ENCODE assay signal across 1 cellular context in the genomic region with DNA sequence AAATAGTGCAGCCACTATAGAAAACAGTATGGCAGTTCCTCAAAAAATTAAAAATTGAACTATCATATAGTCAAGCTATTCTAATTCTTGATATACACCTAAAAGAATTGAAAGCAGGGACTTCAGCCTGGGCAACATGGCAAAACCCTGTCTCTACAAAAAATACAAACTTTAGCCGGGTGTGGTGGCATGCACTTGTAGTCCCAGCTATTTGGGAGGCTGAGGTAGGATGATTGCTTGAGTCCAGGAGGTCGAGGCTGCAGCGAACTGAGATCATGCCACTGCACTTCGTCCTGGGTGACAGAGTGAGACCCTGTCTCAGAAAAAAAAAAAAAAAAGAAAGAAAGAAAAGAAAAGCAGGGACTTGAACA.
TF ChIP-seq lines count a peak whose summit lies in the region.

No MANE protein-coding gene starts in this region.

TF ChIP-seq in liver, 16 proteins besides CTCF, POLR2A, EP300 and RAD21 (continued from another document):
- TF ChIP-seq, protein P1, sequence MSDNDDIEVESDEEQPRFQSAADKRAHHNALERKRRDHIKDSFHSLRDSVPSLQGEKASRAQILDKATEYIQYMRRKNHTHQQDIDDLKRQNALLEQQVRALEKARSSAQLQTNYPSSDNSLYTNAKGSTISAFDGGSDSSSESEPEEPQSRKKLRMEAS (IDR thresholded peaks at IDR 0.05) = no peak
- TF ChIP-seq, protein P2, sequence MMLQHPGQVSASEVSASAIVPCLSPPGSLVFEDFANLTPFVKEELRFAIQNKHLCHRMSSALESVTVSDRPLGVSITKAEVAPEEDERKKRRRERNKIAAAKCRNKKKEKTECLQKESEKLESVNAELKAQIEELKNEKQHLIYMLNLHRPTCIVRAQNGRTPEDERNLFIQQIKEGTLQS (IDR thresholded peaks at IDR 0.05) = no peak
- TF ChIP-seq, protein P3, sequence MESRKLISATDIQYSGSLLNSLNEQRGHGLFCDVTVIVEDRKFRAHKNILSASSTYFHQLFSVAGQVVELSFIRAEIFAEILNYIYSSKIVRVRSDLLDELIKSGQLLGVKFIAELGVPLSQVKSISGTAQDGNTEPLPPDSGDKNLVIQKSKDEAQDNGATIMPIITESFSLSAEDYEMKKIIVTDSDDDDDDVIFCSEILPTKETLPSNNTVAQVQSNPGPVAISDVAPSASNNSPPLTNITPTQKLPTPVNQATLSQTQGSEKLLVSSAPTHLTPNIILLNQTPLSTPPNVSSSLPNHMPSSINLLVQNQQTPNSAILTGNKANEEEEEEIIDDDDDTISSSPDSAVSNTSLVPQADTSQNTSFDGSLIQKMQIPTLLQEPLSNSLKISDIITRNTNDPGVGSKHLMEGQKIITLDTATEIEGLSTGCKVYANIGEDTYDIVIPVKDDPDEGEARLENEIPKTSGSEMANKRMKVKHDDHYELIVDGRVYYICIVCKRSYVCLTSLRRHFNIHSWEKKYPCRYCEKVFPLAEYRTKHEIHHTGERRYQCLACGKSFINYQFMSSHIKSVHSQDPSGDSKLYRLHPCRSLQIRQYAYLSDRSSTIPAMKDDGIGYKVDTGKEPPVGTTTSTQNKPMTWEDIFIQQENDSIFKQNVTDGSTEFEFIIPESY (IDR thresholded peaks at IDR 0.05) = no peak
- TF ChIP-seq, protein P4, sequence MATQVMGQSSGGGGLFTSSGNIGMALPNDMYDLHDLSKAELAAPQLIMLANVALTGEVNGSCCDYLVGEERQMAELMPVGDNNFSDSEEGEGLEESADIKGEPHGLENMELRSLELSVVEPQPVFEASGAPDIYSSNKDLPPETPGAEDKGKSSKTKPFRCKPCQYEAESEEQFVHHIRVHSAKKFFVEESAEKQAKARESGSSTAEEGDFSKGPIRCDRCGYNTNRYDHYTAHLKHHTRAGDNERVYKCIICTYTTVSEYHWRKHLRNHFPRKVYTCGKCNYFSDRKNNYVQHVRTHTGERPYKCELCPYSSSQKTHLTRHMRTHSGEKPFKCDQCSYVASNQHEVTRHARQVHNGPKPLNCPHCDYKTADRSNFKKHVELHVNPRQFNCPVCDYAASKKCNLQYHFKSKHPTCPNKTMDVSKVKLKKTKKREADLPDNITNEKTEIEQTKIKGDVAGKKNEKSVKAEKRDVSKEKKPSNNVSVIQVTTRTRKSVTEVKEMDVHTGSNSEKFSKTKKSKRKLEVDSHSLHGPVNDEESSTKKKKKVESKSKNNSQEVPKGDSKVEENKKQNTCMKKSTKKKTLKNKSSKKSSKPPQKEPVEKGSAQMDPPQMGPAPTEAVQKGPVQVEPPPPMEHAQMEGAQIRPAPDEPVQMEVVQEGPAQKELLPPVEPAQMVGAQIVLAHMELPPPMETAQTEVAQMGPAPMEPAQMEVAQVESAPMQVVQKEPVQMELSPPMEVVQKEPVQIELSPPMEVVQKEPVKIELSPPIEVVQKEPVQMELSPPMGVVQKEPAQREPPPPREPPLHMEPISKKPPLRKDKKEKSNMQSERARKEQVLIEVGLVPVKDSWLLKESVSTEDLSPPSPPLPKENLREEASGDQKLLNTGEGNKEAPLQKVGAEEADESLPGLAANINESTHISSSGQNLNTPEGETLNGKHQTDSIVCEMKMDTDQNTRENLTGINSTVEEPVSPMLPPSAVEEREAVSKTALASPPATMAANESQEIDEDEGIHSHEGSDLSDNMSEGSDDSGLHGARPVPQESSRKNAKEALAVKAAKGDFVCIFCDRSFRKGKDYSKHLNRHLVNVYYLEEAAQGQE (IDR thresholded peaks at IDR 0.05) = no peak
- TF ChIP-seq GABPA (IDR thresholded peaks at IDR 0.05 in 1 of 2, conservative IDR thresholded peaks at IDR 0.05 in 1 of 2) (no peak), RXRA (IDR thresholded peaks at IDR 0.05) (no peak), TAF1 (conservative IDR thresholded peaks at IDR 0.05) (no peak), YY1 (IDR thresholded peaks at IDR 0.05) (no peak)
